Comparison of ENCODE assay signal across 29 cellular contexts in genomic region chr4:101967697-101968346, GRCh38.
A peak's percentile ranks its signal among the peaks of the same experiment; 100 is the strongest.
DNase-seq lines count a peak whose midpoint lies in the region; ATAC-seq, FAIRE-seq and TF ChIP-seq lines count a peak whose summit lies in the region.
"Had no signal": no experiment of that assay in that cellular context is flagged by ENCODE, and none has a peak within 500 bp of the region (broad histone marks: within the 10 kb centered on the region; RNA-seq: fewer than 3 reads in every experiment).

No MANE protein-coding gene starts in this region.

- no peak overlapping the region for H3K4me3 ChIP-seq in bronchial epithelial cell (ENCODE audit: low read depth, low read length)
- H3K4me3 ChIP-seq: BLaER1 treated with 17β-estradiol and CSF1 and Interleukin-3, amounts not matched to agents 10 nM and 100 nM; hepatocyte; ovary; PC-9; suprapubic skin had no signal

- no peak for ATAC-seq in stimulated activated naive CD8-positive, alpha-beta T cell treated with anti-CD3 and anti-CD28 coated beads, Interleukin-15, Interleukin-2, amounts not matched to agents 100 U/mL and 50 U/mL, for 24 hours
- ATAC-seq: activated T-cell treated with anti-CD3 and anti-CD28 coated beads, Interleukin-2, amount 50 U/mL, for 4 hours; natural killer cell had no signal

- intact Hi-C loops in Calu3 (cut with micrococcal nuclease; ENCODE audit: unreplicated experiment) = no loop called here

- no peaks in the 10 kb centered on the region for H3K27me3 ChIP-seq in bronchial epithelial cell (ENCODE audit: control insufficient read depth, insufficient read depth, low read length)
- H3K27me3 ChIP-seq: BLaER1 treated with 17β-estradiol and CSF1 and Interleukin-3, amounts not matched to agents 10 nM and 100 nM; hepatocyte; ovary; suprapubic skin had no signal

- TF ChIP-seq CTCF in Calu3 (IDR thresholded peaks at IDR 0.05; ENCODE audit: unreplicated experiment) = no peak
- TF ChIP-seq CTCF in bronchial epithelial cell (IDR thresholded peaks at IDR 0.05; ENCODE audit: insufficient read depth, low read length, severe bottlenecking) = no peak
- TF ChIP-seq CTCF in nephron progenitor cell (IDR thresholded peaks at IDR 0.05) = no peak

- peaks cover 21% of the 10 kb centered on the region for H3K4me1 Mint-ChIP-seq in Calu3 (ENCODE audit: low read depth, unreplicated experiment)
- H3K4me1 Mint-ChIP-seq in nephron progenitor cell = peaks cover 27% of the 10 kb centered on the region

- H3K36me3 Mint-ChIP-seq in Calu3 (ENCODE audit: insufficient read depth, unreplicated experiment) (no peaks in the 10 kb centered on the region), nephron progenitor cell (ENCODE audit: low read depth) (no peaks in the 10 kb centered on the region)
- H3K36me3 Mint-ChIP-seq: natural killer cell had no signal

- H3K27ac Mint-ChIP-seq in Calu3 (ENCODE audit: unreplicated experiment) (no peak overlapping the region), nephron progenitor cell (peak overlapping the region; percentile 54)
- H3K27ac Mint-ChIP-seq: natural killer cell had no signal

- DNase-seq in Calu3 = peak; percentile 1
- peak; percentile 54 for DNase-seq in NCI-H460 (ENCODE audit: extremely low read depth, low read depth)
- DNase-seq in bronchial epithelial cell (ENCODE audit: low read depth) = peak; percentile 56
- DNase-seq in nephron progenitor cell = no peak
- no peak for DNase-seq in stimulated activated naive CD8-positive, alpha-beta T cell treated with anti-CD3 and anti-CD28 coated beads, Interleukin-15, Interleukin-2, amounts not matched to agents 100 U/mL and 50 U/mL, for 24 hours
- DNase-seq in NOMO-1 treated with dmso at 0.1 percent for 144 hours (lab: John Stamatoyannopoulos, UW; ENCODE audit: unreplicated experiment) = no peak
- DNase-seq in T-helper 2 cell = no peak
- no peak for DNase-seq in mucosa of gallbladder (ENCODE audit: low spot score)
- DNase-seq: activated CD4-positive, CD25-positive, alpha-beta regulatory T cell treated with anti-CD3 and anti-CD28 coated beads, Interleukin-2, amount 50 U/mL, for 72 hours; activated naive CD4-positive, alpha-beta T cell; activated T-cell treated with anti-CD3 and anti-CD28 coated beads, Interleukin-2, amount 50 U/mL, for 4 hours; amygdala; caudate nucleus; COR-L47; DND-41; HCEC 1CT; natural killer cell; NCI-H1105 treated with DMSO at 0.1 percent for 48 hours; NCI-H2029; NCI-H345; ovary; PC-9; retina; SHP77 had no signal

- H3K9me3 Mint-ChIP-seq in Calu3 (ENCODE audit: low read depth, unreplicated experiment) (no peaks in the 10 kb centered on the region), nephron progenitor cell (no peaks in the 10 kb centered on the region)
- H3K9me3 Mint-ChIP-seq: activated T-cell treated with anti-CD3 and anti-CD28 coated beads, Interleukin-2, amount 50 U/mL, for 4 hours had no signal

- H3K4me3 Mint-ChIP-seq in Calu3 (ENCODE audit: low read depth, unreplicated experiment) (no peak overlapping the region), nephron progenitor cell (no peak overlapping the region)
- H3K4me3 Mint-ChIP-seq: activated T-cell treated with anti-CD3 and anti-CD28 coated beads, Interleukin-2, amount 50 U/mL, for 4 hours; natural killer cell had no signal

- H3K36me3 ChIP-seq in bronchial epithelial cell (ENCODE audit: control insufficient read depth, insufficient read depth, low read length) = no peaks in the 10 kb centered on the region
- H3K36me3 ChIP-seq: BLaER1 treated with 17β-estradiol and CSF1 and Interleukin-3, amounts not matched to agents 10 nM and 100 nM; ovary; suprapubic skin had no signal

- no peaks in the 10 kb centered on the region for H3K27me3 Mint-ChIP-seq in Calu3 (ENCODE audit: unreplicated experiment)
- H3K27me3 Mint-ChIP-seq in nephron progenitor cell (ENCODE audit: low read depth, poor library complexity) = peaks cover 7% of the 10 kb centered on the region

- BruUV-seq in Calu3 (replicated peaks; lab: Mats Ljungman, UMichigan) = no TSS peak

- FAIRE-seq in bronchial epithelial cell (lab: Jason Lieb, UNC) = no peak
- FAIRE-seq: GM19239, urothelium cell line had no signal

- CTCF ChIA-PET in Calu3 (lab: Charles Lee) = no interaction called here

Comparison
In these comparisons a context has a peak if more than half of its experiments do, and no peak if none do; other contexts are left out.
1. DNase-seq: peak in Calu3 (single experiment), NCI-H460 (single experiment) and bronchial epithelial cell (single experiment); none in nephron progenitor cell (single experiment), stimulated activated naive CD8-positive, alpha-beta T cell treated with anti-CD3 and anti-CD28 coated beads, Interleukin-15, Interleukin-2, amounts not matched to agents 100 U/mL and 50 U/mL, for 24 hours (single experiment), NOMO-1 treated with dmso at 0.1 percent for 144 hours (single experiment), T-helper 2 cell (0 of 5) and mucosa of gallbladder (single experiment).